ENCODE assay signal across 18 cellular contexts in genomic region chr13:31227870-31228269, GRCh38. TPM values are rescaled to one million over a fixed set of nuclear protein-coding genes. Genes with fewer than 3 reads are reported as not detected.
A peak's percentile ranks its signal among the peaks of the same experiment; 100 is the strongest.
DNase-seq lines count a peak whose midpoint lies in the region; ATAC-seq and TF ChIP-seq lines count a peak whose summit lies in the region.
"Had no signal": no experiment of that assay in that cellular context is flagged by ENCODE, and none has a peak within 500 bp of the region (broad histone marks: within the 10 kb centered on the region; RNA-seq: fewer than 3 reads in every experiment).

No MANE protein-coding gene starts in this region.

- no peak overlapping the region for H3K4me3 Mint-ChIP-seq in activated CD8-positive, alpha-beta T cell treated with anti-CD3 and anti-CD28 coated beads, Interleukin-2, amount 10 ng/mL, durations not matched to agents 7 days and 5 days
- H3K4me3 Mint-ChIP-seq in activated CD8-positive, alpha-beta T cell treated with anti-CD3 and anti-CD28 coated beads for 36 hours, result no peak overlapping the region
- H3K4me3 Mint-ChIP-seq in GM23338, result no peak overlapping the region
- no peak overlapping the region for H3K4me3 Mint-ChIP-seq in WTC11
- no peak overlapping the region for H3K4me3 Mint-ChIP-seq in nephron progenitor cell
- H3K4me3 Mint-ChIP-seq in HFFc6, result no peak overlapping the region
- no peak overlapping the region for H3K4me3 Mint-ChIP-seq in chondrocyte (ENCODE audit: unreplicated experiment)
- H3K4me3 Mint-ChIP-seq: T-cell had no signal

- H3K4me2 ChIP-seq in GM23338, result no peak overlapping the region
- H3K4me2 ChIP-seq: KMS-11 had no signal

- H2AFZ ChIP-seq in GM23338, result no peak overlapping the region

- H4K20me1 ChIP-seq in GM23338 (replicated peaks; ENCODE audit: insufficient read depth), result no peaks in the 10 kb centered on the region

- H3F3A ChIP-seq in GM23338 (replicated peaks; ENCODE audit: low read depth), result no peaks in the 10 kb centered on the region

- CTCF ChIA-PET in activated CD8-positive, alpha-beta T cell treated with anti-CD3 and anti-CD28 coated beads, Interleukin-2, amount 10 ng/mL, durations not matched to agents 7 days and 5 days (lab: Charles Lee), result interaction anchor here (1.8 to 2.3 kb wide), 2 partner anchors 8 to 28 kb away, joined by 6 to 10 read pairs; partner anchors contain the start of gene B3GLCT
- CTCF ChIA-PET in activated CD8-positive, alpha-beta T cell treated with anti-CD3 and anti-CD28 coated beads for 36 hours (lab: Charles Lee), result interaction anchor here (2.2 kb wide), 1 partner anchor 8 kb away, joined by 9 read pairs; no protein-coding TSS in a partner anchor
- CTCF ChIA-PET in WTC11 (lab: Charles Lee), result interaction anchor here (1.4 kb wide), 1 partner anchor 196 kb away, joined by 4 read pairs; no protein-coding TSS in a partner anchor

- no peak overlapping the region for H3K27ac ChIP-seq in GM23338 (ENCODE audit: low read depth)
- H3K27ac ChIP-seq: KMS-11, RWPE1 had no signal

- H3K4me1 ChIP-seq in GM23338 (ENCODE audit: insufficient read depth), result peaks cover 16% of the 10 kb centered on the region; the same call in 1 of the 2 replicates

- no peak for DNase-seq in activated CD8-positive, alpha-beta T cell treated with anti-CD3 and anti-CD28 coated beads, Interleukin-2, amount 10 ng/mL, durations not matched to agents 7 days and 5 days
- no peak for DNase-seq in activated CD8-positive, alpha-beta T cell treated with anti-CD3 and anti-CD28 coated beads for 36 hours
- DNase-seq in GM23338 (ENCODE audit: low spot score) (peak; percentile 24), WTC11 (ENCODE audit: low spot score) (no peak), nephron progenitor cell (no peak), HFFc6 (no peak), chondrocyte (ENCODE audit: low spot score) (no peak)
- DNase-seq: 8988T; AML-193; DMS79; NCI-H1048; NCI-H1417 treated with DMSO at 0.1 percent for 48 hours; NCI-H187; NCI-H446 treated with DMSO at 0.1 percent for 48 hours; NK-92 treated with Interleukin-12 subunit alpha and Interleukin-12 subunit beta, amount 100 ng/mL, for 24 hours; T-cell had no signal

- no peaks in the 10 kb centered on the region for H3K36me3 ChIP-seq in GM23338 (ENCODE audit: insufficient read depth)

- no peaks in the 10 kb centered on the region for H3K27me3 ChIP-seq in GM23338 (ENCODE audit: insufficient read depth)

- no peak overlapping the region for H3K27ac Mint-ChIP-seq in activated CD8-positive, alpha-beta T cell treated with anti-CD3 and anti-CD28 coated beads, Interleukin-2, amount 10 ng/mL, durations not matched to agents 7 days and 5 days
- H3K27ac Mint-ChIP-seq in activated CD8-positive, alpha-beta T cell treated with anti-CD3 and anti-CD28 coated beads for 36 hours, result no peak overlapping the region
- H3K27ac Mint-ChIP-seq in GM23338 (no peak overlapping the region), WTC11 (peak overlapping the region; percentile 55; the same call in 1 of the 2 replicates), nephron progenitor cell (peak overlapping the region; percentile 39), HFFc6 (no peak overlapping the region), chondrocyte (ENCODE audit: unreplicated experiment) (no peak overlapping the region)
- H3K27ac Mint-ChIP-seq: T-cell had no signal

- no peak overlapping the region for H3K4me3 ChIP-seq in GM23338

- peaks cover 9% of the 10 kb centered on the region for H3K4me1 Mint-ChIP-seq in activated CD8-positive, alpha-beta T cell treated with anti-CD3 and anti-CD28 coated beads, Interleukin-2, amount 10 ng/mL, durations not matched to agents 7 days and 5 days (ENCODE audit: low read depth)
- peaks cover 5% of the 10 kb centered on the region for H3K4me1 Mint-ChIP-seq in activated CD8-positive, alpha-beta T cell treated with anti-CD3 and anti-CD28 coated beads for 36 hours (ENCODE audit: low read depth)
- peaks cover 24% of the 10 kb centered on the region for H3K4me1 Mint-ChIP-seq in GM23338
- H3K4me1 Mint-ChIP-seq in WTC11, result peaks cover 18% of the 10 kb centered on the region
- H3K4me1 Mint-ChIP-seq in nephron progenitor cell, result peaks cover 30% of the 10 kb centered on the region
- H3K4me1 Mint-ChIP-seq in HFFc6 (ENCODE audit: low read depth), result peaks cover 19% of the 10 kb centered on the region
- peaks cover 10% of the 10 kb centered on the region for H3K4me1 Mint-ChIP-seq in chondrocyte (ENCODE audit: low read depth)

- H3K27me3 Mint-ChIP-seq in activated CD8-positive, alpha-beta T cell treated with anti-CD3 and anti-CD28 coated beads, Interleukin-2, amount 10 ng/mL, durations not matched to agents 7 days and 5 days (ENCODE audit: low read depth), result no peaks in the 10 kb centered on the region
- H3K27me3 Mint-ChIP-seq in activated CD8-positive, alpha-beta T cell treated with anti-CD3 and anti-CD28 coated beads for 36 hours, result no peaks in the 10 kb centered on the region
- no peaks in the 10 kb centered on the region for H3K27me3 Mint-ChIP-seq in GM23338 (ENCODE audit: insufficient read depth, low read depth, poor library complexity)
- no peaks in the 10 kb centered on the region for H3K27me3 Mint-ChIP-seq in WTC11 (ENCODE audit: low read depth)
- H3K27me3 Mint-ChIP-seq in nephron progenitor cell (ENCODE audit: low read depth, poor library complexity), result peaks cover 2% of the 10 kb centered on the region
- H3K27me3 Mint-ChIP-seq in HFFc6 (ENCODE audit: insufficient read depth), result no peaks in the 10 kb centered on the region
- H3K27me3 Mint-ChIP-seq in chondrocyte (ENCODE audit: low read depth), result no peaks in the 10 kb centered on the region
- H3K27me3 Mint-ChIP-seq: T-cell had no signal

- peak; percentile 36 for ATAC-seq in activated CD8-positive, alpha-beta T cell treated with anti-CD3 and anti-CD28 coated beads, Interleukin-2, amount 10 ng/mL, durations not matched to agents 7 days and 5 days
- ATAC-seq in activated CD8-positive, alpha-beta T cell treated with anti-CD3 and anti-CD28 coated beads for 36 hours, result no peak
- ATAC-seq in GM23338 (peak; percentile 14; the same call in 1 of the 3 replicates), WTC11 (peak; percentile 35; the same call in 1 of the 2 replicates)

- H3K36me3 Mint-ChIP-seq in activated CD8-positive, alpha-beta T cell treated with anti-CD3 and anti-CD28 coated beads, Interleukin-2, amount 10 ng/mL, durations not matched to agents 7 days and 5 days (ENCODE audit: low read depth), result no peaks in the 10 kb centered on the region
- H3K36me3 Mint-ChIP-seq in activated CD8-positive, alpha-beta T cell treated with anti-CD3 and anti-CD28 coated beads for 36 hours (ENCODE audit: low read depth), result no peaks in the 10 kb centered on the region
- no peaks in the 10 kb centered on the region for H3K36me3 Mint-ChIP-seq in GM23338 (ENCODE audit: low read depth)
- H3K36me3 Mint-ChIP-seq in WTC11, result no peaks in the 10 kb centered on the region
- peaks cover 38% of the 10 kb centered on the region for H3K36me3 Mint-ChIP-seq in nephron progenitor cell (ENCODE audit: low read depth)
- no peaks in the 10 kb centered on the region for H3K36me3 Mint-ChIP-seq in HFFc6 (ENCODE audit: low read depth)
- H3K36me3 Mint-ChIP-seq in chondrocyte (ENCODE audit: low read depth), result no peaks in the 10 kb centered on the region

- intact Hi-C loops in activated CD8-positive, alpha-beta T cell treated with anti-CD3 and anti-CD28 coated beads for 36 hours (cut with micrococcal nuclease), result no loop called here

- no peaks in the 10 kb centered on the region for H3K9me3 Mint-ChIP-seq in activated CD8-positive, alpha-beta T cell treated with anti-CD3 and anti-CD28 coated beads, Interleukin-2, amount 10 ng/mL, durations not matched to agents 7 days and 5 days (ENCODE audit: insufficient read depth)
- no peaks in the 10 kb centered on the region for H3K9me3 Mint-ChIP-seq in activated CD8-positive, alpha-beta T cell treated with anti-CD3 and anti-CD28 coated beads for 36 hours
- H3K9me3 Mint-ChIP-seq in GM23338 (no peaks in the 10 kb centered on the region), WTC11 (no peaks in the 10 kb centered on the region), nephron progenitor cell (no peaks in the 10 kb centered on the region), HFFc6 (no peaks in the 10 kb centered on the region), chondrocyte (ENCODE audit: low read depth) (no peaks in the 10 kb centered on the region)
- H3K9me3 Mint-ChIP-seq: T-cell had no signal

- H3K9me2 ChIP-seq in GM23338 (ENCODE audit: insufficient read depth), result peaks cover 6% of the 10 kb centered on the region; the same call in 1 of the 2 replicates

- no peaks in the 10 kb centered on the region for H3K79me2 ChIP-seq in GM23338 (replicated peaks; ENCODE audit: insufficient read depth)

- POLR2A ChIA-PET in activated CD8-positive, alpha-beta T cell treated with anti-CD3 and anti-CD28 coated beads, Interleukin-2, amount 10 ng/mL, durations not matched to agents 7 days and 5 days (lab: Charles Lee), result no interaction called here
- POLR2A ChIA-PET in activated CD8-positive, alpha-beta T cell treated with anti-CD3 and anti-CD28 coated beads for 36 hours (lab: Charles Lee), result no interaction called here
- POLR2A ChIA-PET in WTC11 (lab: Charles Lee), result no interaction called here

- TF ChIP-seq CTCF in activated CD8-positive, alpha-beta T cell treated with anti-CD3 and anti-CD28 coated beads for 36 hours (IDR thresholded peaks at IDR 0.05), result no peak
- TF ChIP-seq CTCF in GM23338 (conservative IDR thresholded peaks at IDR 0.05; ENCODE audit: low read depth in 2 of 2) (no peak), WTC11 (IDR thresholded peaks at IDR 0.05) (no peak), nephron progenitor cell (IDR thresholded peaks at IDR 0.05) (no peak), HFFc6 (IDR thresholded peaks at IDR 0.05) (no peak), chondrocyte (IDR thresholded peaks at IDR 0.05) (no peak)

TF ChIP-seq in GM23338, 12 proteins besides CTCF, POLR2A, EP300 and RAD21 (continues in another document):
- TF ChIP-seq CREB1 (CRISPR knock-in tag; IDR thresholded peaks at IDR 0.05; ENCODE audit: low read depth), result no peak
- no peak for TF ChIP-seq ZNF331 (CRISPR knock-in tag; IDR thresholded peaks at IDR 0.05; ENCODE audit: low read depth)
- TF ChIP-seq EZH2 (IDR thresholded peaks at IDR 0.05; ENCODE audit: low read depth, unreplicated experiment), result no peak
- TF ChIP-seq ZNF114 (CRISPR knock-in tag; IDR thresholded peaks at IDR 0.05), result no peak

TF ChIP-seq in WTC11, 78 proteins besides CTCF, POLR2A, EP300 and RAD21 (continues in another document):
- TF ChIP-seq TP53 (CRISPR knock-in tag; IDR thresholded peaks at IDR 0.05) (no peak), ZNF423 (CRISPR knock-in tag; IDR thresholded peaks at IDR 0.05) (no peak), FOXK1 (CRISPR knock-in tag; IDR thresholded peaks at IDR 0.05) (no peak), FOXJ3 (CRISPR knock-in tag; IDR thresholded peaks at IDR 0.05; ENCODE audit: borderline replicate concordance) (no peak)

RNA-seq across cellular contexts. Expression of gene B3GLCT, which starts 28.1 kb away (rescaled TPM):
- 1 to 10 TPM; 5.0 to 5.5 TPM for total RNA-seq in activated CD8-positive, alpha-beta T cell treated with anti-CD3 and anti-CD28 coated beads, Interleukin-2, amount 10 ng/mL, durations not matched to agents 7 days and 5 days
- 1 to 10 TPM; 2.4 to 2.5 TPM for total RNA-seq in activated CD8-positive, alpha-beta T cell treated with anti-CD3 and anti-CD28 coated beads for 36 hours
- 4.3 and 4.4 TPM in 2 replicates for total RNA-seq in GM23338 (2014; rRNA removed; shearing (Covaris generic))
- polyA plus RNA-seq in GM23338 (2016; fragmentation: Nextera tagmentation; extraction: Ambion mirVana), result 2.0 and 2.2 TPM in 2 replicates
- total RNA-seq in WTC11 (2021), result 2.4 to 3.1 TPM (median 2.7 TPM) in 3 replicates
- total RNA-seq in HFFc6 (2021; fragmentation: NEBNext Ultra II Directional; extraction: Animal tissue kit (Norgen Biotek cat#: 25700)), result 1 to 10 TPM; 5.0 to 7.5 (median 6.9) TPM
- total RNA-seq in chondrocyte, result 10.7 to 14.4 TPM (median 12.7 TPM) in 3 replicates

Comparison
In these comparisons a context has a peak if more than half of its experiments do, and no peak if none do; other contexts are left out.
1. H3K27ac Mint-ChIP-seq: peak in WTC11 (single experiment) and nephron progenitor cell (single experiment); none in activated CD8-positive, alpha-beta T cell treated with anti-CD3 and anti-CD28 coated beads, Interleukin-2, amount 10 ng/mL, durations not matched to agents 7 days and 5 days (single experiment), activated CD8-positive, alpha-beta T cell treated with anti-CD3 and anti-CD28 coated beads for 36 hours (single experiment), GM23338 (single experiment), HFFc6 (single experiment) and chondrocyte (single experiment).